18 cellular contexts compared by ENCODE assay signal in the genomic region with DNA sequence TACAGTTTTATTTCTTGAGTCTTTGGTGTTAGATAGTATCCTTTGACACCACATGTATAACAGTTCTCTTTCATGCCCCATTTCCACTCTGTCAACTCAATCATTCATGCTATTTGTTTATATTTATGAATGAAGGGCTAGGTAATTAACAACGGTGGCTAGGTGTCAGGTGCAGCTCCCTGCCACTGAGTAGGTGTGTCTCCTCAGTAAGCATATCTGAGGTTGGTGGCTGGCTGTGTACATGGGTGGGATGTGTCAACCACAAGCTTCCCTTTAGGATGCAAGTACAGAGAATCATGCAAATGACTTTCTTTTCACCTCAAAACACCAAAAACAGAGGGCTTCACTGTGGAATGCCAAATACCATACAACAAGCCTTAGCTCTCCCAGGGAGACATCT.
DNase-seq lines count a peak whose midpoint lies in the region; ATAC-seq and TF ChIP-seq lines count a peak whose summit lies in the region.
"Had no signal": no experiment of that assay in that cellular context is flagged by ENCODE, and none has a peak within 500 bp of the region (broad histone marks: within the 10 kb centered on the region; RNA-seq: fewer than 3 reads in every experiment).

No MANE protein-coding gene starts in this region.

- H3F3A ChIP-seq in SK-N-SH (replicated peaks; ENCODE audit: insufficient read depth) = no peaks in the 10 kb centered on the region

- peak; percentile 9 for DNase-seq in NK-92 treated with Interleukin-12 subunit alpha and Interleukin-12 subunit beta, amount 100 ng/mL, for 24 hours (lab: John Stamatoyannopoulos, UW)
- DNase-seq in NK-92 (lab: John Stamatoyannopoulos, UW; ENCODE audit: unreplicated experiment) (no peak), LoVo (ENCODE audit: low spot score) (no peak), SK-N-SH (no peak)
- DNase-seq in activated T-cell treated with anti-CD3 and anti-CD28 coated beads, Interleukin-2, amount 50 U/mL, for 1 hour = no peak
- DNase-seq: activated CD4-positive, alpha-beta T cell treated with anti-CD3 and anti-CD28 coated beads, Interleukin-2, amount 10 ng/mL, durations not matched to agents 7 days and 5 days; activated CD8-positive, alpha-beta memory T cell treated with anti-CD3 and anti-CD28 coated beads, Interleukin-2, amount 50 U/mL, for 48 hours; activated naive CD4-positive, alpha-beta T cell treated with anti-CD3 and anti-CD28 coated beads, Interleukin-2, amount 10 ng/mL, durations not matched to agents 7 days and 5 days; NCI-H2029; NCI-H524 treated with DMSO at 0.1 percent for 48 hours; right cardiac atrium; stimulated activated CD4-positive, alpha-beta T cell treated with anti-CD3 and anti-CD28 coated beads, Interleukin-15, amount 100 ng/mL, for 24 hours; stimulated activated naive CD8-positive, alpha-beta T cell treated with anti-CD3 and anti-CD28 coated beads, Interleukin-15, Interleukin-2, amounts not matched to agents 100 U/mL and 50 U/mL, for 24 hours; transverse colon had no signal

- H3K4me1 Mint-ChIP-seq in stimulated activated memory B cell treated with anti-CD40 and anti-IgM and Interleukin-4, amounts not matched to agents 10 μg/mL and 1 μg/mL and 100 μg/mL, for 72 hours = peaks cover 24% of the 10 kb centered on the region

- H3K4me1 ChIP-seq in KMS-11 (ENCODE audit: low read depth, poor library complexity, severe bottlenecking) (peaks cover 63% of the 10 kb centered on the region), SK-N-SH (ENCODE audit: control insufficient read depth in 1 of 2, insufficient read depth in 2 of 2, low read depth in 1 of 2, low read length in 1 of 2) (peaks cover 0 to 2% of the 10 kb centered on the region in 2 experiments; a peak in 2 of 4 replicates)

- no peaks in the 10 kb centered on the region for H3K27me3 Mint-ChIP-seq in stimulated activated memory B cell treated with anti-CD40 and anti-IgM and Interleukin-4, amounts not matched to agents 10 μg/mL and 1 μg/mL and 100 μg/mL, for 72 hours
- H3K27me3 Mint-ChIP-seq: activated CD4-positive, alpha-beta T cell treated with anti-CD3 and anti-CD28 coated beads, Interleukin-2, amount 10 ng/mL, durations not matched to agents 7 days and 5 days had no signal

- TF ChIP-seq CTCF in KMS-11 (conservative IDR thresholded peaks at IDR 0.05; ENCODE audit: low read depth, low read length) = no peak
- no peak for TF ChIP-seq CTCF in SK-N-SH (IDR thresholded peaks at IDR 0.05)

- no peak for TF ChIP-seq RAD21 in SK-N-SH (IDR thresholded peaks at IDR 0.05; ENCODE audit: low read length)

- H3K4me3 ChIP-seq in KMS-11 (IDR thresholded peaks at IDR 0.05; ENCODE audit: insufficient read depth, low read depth, low read length) (no peak overlapping the region), SK-N-SH (ENCODE audit: low read depth in 2 of 2, low read length in 1 of 2) (no peak overlapping the region)
- H3K4me3 ChIP-seq: SK-N-MC, transverse colon had no signal

- CTCF ChIA-PET in SK-N-SH (lab: Yijun Ruan, JAX) = interaction anchor here (1.1 to 2.7 kb wide), 4 partner anchors 10 to 193 kb away, joined by 3 to 10 read pairs (median 4); no protein-coding TSS in a partner anchor

- H2AFZ ChIP-seq in KMS-11 (ENCODE audit: low read depth) (no peak overlapping the region), SK-N-SH (ENCODE audit: low read depth) (no peak overlapping the region)

- H3K79me2 ChIP-seq in KMS-11 (ENCODE audit: insufficient read depth, low read depth) (no peaks in the 10 kb centered on the region), SK-N-SH (ENCODE audit: insufficient read depth) (no peaks in the 10 kb centered on the region)

- 47% methylated on average over 1 of the region's 1 CpG for WGBS in SK-N-SH (ENCODE audit: low lambda C conversion rate)

- H3K27me3 ChIP-seq in KMS-11 (ENCODE audit: insufficient read depth, low read depth) = peaks cover 7% of the 10 kb centered on the region; the same call in 1 of the 2 replicates
- H3K27me3 ChIP-seq in SK-N-SH (ENCODE audit: insufficient read depth) = no peaks in the 10 kb centered on the region
- H3K27me3 ChIP-seq: transverse colon had no signal

- H3K36me3 ChIP-seq in KMS-11 (ENCODE audit: insufficient read depth) (no peaks in the 10 kb centered on the region), SK-N-SH (replicated peaks in 1 of 2; ENCODE audit: control insufficient read depth in 1 of 2, insufficient read depth in 2 of 2, low read length in 1 of 2) (no peaks in the 10 kb centered on the region)
- H3K36me3 ChIP-seq: transverse colon had no signal

- no peaks in the 10 kb centered on the region for H3K9me2 ChIP-seq in SK-N-SH

- peak overlapping the region; percentile 53 for H3K4me2 ChIP-seq in KMS-11
- H3K4me2 ChIP-seq in SK-N-SH = no peak overlapping the region

- H3K27ac Mint-ChIP-seq in stimulated activated memory B cell treated with anti-CD40 and anti-IgM and Interleukin-4, amounts not matched to agents 10 μg/mL and 1 μg/mL and 100 μg/mL, for 72 hours = peak overlapping the region; percentile 73
- H3K27ac Mint-ChIP-seq: activated CD4-positive, alpha-beta T cell treated with anti-CD3 and anti-CD28 coated beads, Interleukin-2, amount 10 ng/mL, durations not matched to agents 7 days and 5 days; activated naive CD4-positive, alpha-beta T cell treated with anti-CD3 and anti-CD28 coated beads, Interleukin-2, amount 10 ng/mL, durations not matched to agents 7 days and 5 days had no signal

- peak; percentile 28 for ATAC-seq in HG02588 (IDR thresholded peaks at IDR 0.05; ENCODE audit: unreplicated experiment)
- ATAC-seq in stimulated activated memory B cell treated with anti-CD40 and anti-IgM and Interleukin-4, amounts not matched to agents 10 μg/mL and 1 μg/mL and 100 μg/mL, for 72 hours = peak; percentile 53
- ATAC-seq: right cardiac atrium; stimulated activated naive CD8-positive, alpha-beta T cell treated with anti-CD3 and anti-CD28 coated beads, Interleukin-15, Interleukin-2, amounts not matched to agents 100 U/mL and 50 U/mL, for 24 hours had no signal

- no peak for TF ChIP-seq EP300 in SK-N-SH (IDR thresholded peaks at IDR 0.05; ENCODE audit: borderline replicate concordance in 1 of 2, low read depth in 1 of 2, low read length in 1 of 2)

- H3K36me3 Mint-ChIP-seq in stimulated activated memory B cell treated with anti-CD40 and anti-IgM and Interleukin-4, amounts not matched to agents 10 μg/mL and 1 μg/mL and 100 μg/mL, for 72 hours = no peaks in the 10 kb centered on the region
- H3K36me3 Mint-ChIP-seq: activated naive CD4-positive, alpha-beta T cell treated with anti-CD3 and anti-CD28 coated beads, Interleukin-2, amount 10 ng/mL, durations not matched to agents 7 days and 5 days had no signal

- H3K9ac ChIP-seq in KMS-11 (no peak overlapping the region), SK-N-SH (no peak overlapping the region)

- H3K27ac ChIP-seq in KMS-11 (no peak overlapping the region), SK-N-SH (ENCODE audit: low read depth in 2 of 2, low read length in 1 of 2) (no peak overlapping the region)
- H3K27ac ChIP-seq: SK-N-MC, transverse colon had no signal

- H3K9me3 Mint-ChIP-seq in stimulated activated memory B cell treated with anti-CD40 and anti-IgM and Interleukin-4, amounts not matched to agents 10 μg/mL and 1 μg/mL and 100 μg/mL, for 72 hours = no peaks in the 10 kb centered on the region
- H3K9me3 Mint-ChIP-seq: activated CD4-positive, alpha-beta T cell treated with anti-CD3 and anti-CD28 coated beads, Interleukin-2, amount 10 ng/mL, durations not matched to agents 7 days and 5 days; activated naive CD4-positive, alpha-beta T cell treated with anti-CD3 and anti-CD28 coated beads, Interleukin-2, amount 10 ng/mL, durations not matched to agents 7 days and 5 days had no signal

- no peak overlapping the region for H3K4me3 Mint-ChIP-seq in stimulated activated memory B cell treated with anti-CD40 and anti-IgM and Interleukin-4, amounts not matched to agents 10 μg/mL and 1 μg/mL and 100 μg/mL, for 72 hours
- H3K4me3 Mint-ChIP-seq: activated CD4-positive, alpha-beta T cell treated with anti-CD3 and anti-CD28 coated beads, Interleukin-2, amount 10 ng/mL, durations not matched to agents 7 days and 5 days; activated naive CD4-positive, alpha-beta T cell treated with anti-CD3 and anti-CD28 coated beads, Interleukin-2, amount 10 ng/mL, durations not matched to agents 7 days and 5 days had no signal

- no peaks in the 10 kb centered on the region for H4K20me1 ChIP-seq in KMS-11 (ENCODE audit: insufficient read depth)
- no peaks in the 10 kb centered on the region for H4K20me1 ChIP-seq in SK-N-SH (ENCODE audit: insufficient read depth)

- no peaks in the 10 kb centered on the region for H3K9me3 ChIP-seq in SK-N-SH
- H3K9me3 ChIP-seq: transverse colon had no signal

- POLR2A ChIA-PET in SK-N-SH (lab: Yijun Ruan, JAX) = no interaction called here

TF ChIP-seq in SK-N-SH, 30 proteins besides CTCF, POLR2A, EP300 and RAD21 (continues in another document):
- TF ChIP-seq MEF2A (IDR thresholded peaks at IDR 0.05; ENCODE audit: borderline replicate concordance, low read depth) = no peak
- TF ChIP-seq NFIC (IDR thresholded peaks at IDR 0.05; ENCODE audit: borderline replicate concordance) = no peak
- TF ChIP-seq, protein P1, sequence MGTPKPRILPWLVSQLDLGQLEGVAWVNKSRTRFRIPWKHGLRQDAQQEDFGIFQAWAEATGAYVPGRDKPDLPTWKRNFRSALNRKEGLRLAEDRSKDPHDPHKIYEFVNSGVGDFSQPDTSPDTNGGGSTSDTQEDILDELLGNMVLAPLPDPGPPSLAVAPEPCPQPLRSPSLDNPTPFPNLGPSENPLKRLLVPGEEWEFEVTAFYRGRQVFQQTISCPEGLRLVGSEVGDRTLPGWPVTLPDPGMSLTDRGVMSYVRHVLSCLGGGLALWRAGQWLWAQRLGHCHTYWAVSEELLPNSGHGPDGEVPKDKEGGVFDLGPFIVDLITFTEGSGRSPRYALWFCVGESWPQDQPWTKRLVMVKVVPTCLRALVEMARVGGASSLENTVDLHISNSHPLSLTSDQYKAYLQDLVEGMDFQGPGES (IDR thresholded peaks at IDR 0.05; ENCODE audit: low read depth, low read length) = no peak
- TF ChIP-seq CHD2 (IDR thresholded peaks at IDR 0.05; ENCODE audit: low read length, partially characterized antibody) = no peak
- no peak for TF ChIP-seq EZH2phosphoT487 (IDR thresholded peaks at IDR 0.05; ENCODE audit: borderline replicate concordance, low read depth)
- no peak for TF ChIP-seq TAF1 (IDR thresholded peaks at IDR 0.05; ENCODE audit: borderline replicate concordance, low read depth, low read length)
- TF ChIP-seq, protein P2, sequence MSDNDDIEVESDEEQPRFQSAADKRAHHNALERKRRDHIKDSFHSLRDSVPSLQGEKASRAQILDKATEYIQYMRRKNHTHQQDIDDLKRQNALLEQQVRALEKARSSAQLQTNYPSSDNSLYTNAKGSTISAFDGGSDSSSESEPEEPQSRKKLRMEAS (IDR thresholded peaks at IDR 0.05; ENCODE audit: low read depth) = no peak
- no peak for TF ChIP-seq YY1 (IDR thresholded peaks at IDR 0.05; ENCODE audit: low read depth)
